Comparison of ENCODE assay signal across 3 cellular contexts in the genomic region with DNA sequence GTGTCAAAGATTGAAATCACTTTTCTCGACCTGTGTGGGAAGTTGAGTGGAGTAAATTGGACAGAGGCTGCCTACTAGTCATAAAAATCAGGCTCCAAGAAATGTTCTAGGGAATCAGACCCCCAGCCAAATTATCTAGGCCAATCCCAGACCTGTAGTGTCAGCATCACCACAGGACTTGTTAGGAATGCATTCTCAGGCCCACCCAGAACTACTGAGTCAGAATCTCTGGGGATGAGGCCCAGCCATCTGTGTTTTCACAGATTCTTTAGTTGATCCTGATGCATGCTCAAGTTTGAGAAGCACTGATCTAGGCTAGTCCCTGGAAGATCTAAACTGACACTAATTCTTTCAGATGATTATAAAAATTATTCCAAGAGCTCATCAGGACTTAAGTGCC.
"Had no signal": no experiment of that assay in that cellular context is flagged by ENCODE, and none has a peak within 500 bp of the region (broad histone marks: within the 10 kb centered on the region; RNA-seq: fewer than 3 reads in every experiment).

No MANE protein-coding gene starts in this region.

- ATAC-seq: GM12878 had no signal

- H3K4me3 ChIP-seq: GM12878 had no signal

- DNase-seq: GDM1, GF-D8 had no signal
